In the genomic region with DNA sequence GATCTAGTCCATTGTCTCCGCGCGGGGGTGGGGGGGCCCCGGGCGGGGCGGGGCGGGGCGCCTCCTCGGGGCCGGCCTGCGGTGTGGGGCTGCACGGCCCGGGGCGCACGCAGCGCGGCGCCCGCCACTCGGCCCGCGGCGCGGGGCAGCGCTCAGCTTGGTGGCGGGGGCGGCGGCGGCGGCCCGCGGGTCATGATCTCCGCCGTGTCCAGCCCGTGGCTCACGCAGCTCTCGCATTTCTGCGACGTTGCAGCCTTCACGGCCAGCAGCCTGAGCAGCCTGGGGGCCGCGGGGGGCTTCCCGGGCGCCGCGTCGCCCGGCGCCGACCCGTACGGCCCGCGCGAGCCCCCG, we compare ENCODE assay signal across 8 cellular contexts. TPM values are rescaled to one million over a fixed set of nuclear protein-coding genes. Genes with fewer than 3 reads are reported as not detected.
DNase-seq lines count a peak whose midpoint lies in the region; ATAC-seq and TF ChIP-seq lines count a peak whose summit lies in the region.
"Had no signal": no experiment of that assay in that cellular context is flagged by ENCODE, and none has a peak within 500 bp of the region (broad histone marks: within the 10 kb centered on the region; RNA-seq: fewer than 3 reads in every experiment).

A gene (plus strand): TSS at position 127 of the 351 bp plus-strand sequence. CDS start 66 bp downstream, at position 193.

- TF ChIP-seq CTCF in Calu3 (IDR thresholded peaks at IDR 0.05; ENCODE audit: unreplicated experiment) (no peak), NB4 (IDR thresholded peaks at IDR 0.05; ENCODE audit: low read depth, low read length) (no peak), endodermal cell (conservative IDR thresholded peaks at IDR 0.05) (no peak), gastrocnemius medialis (IDR thresholded peaks at IDR 0.05 in 4 of 5, conservative IDR thresholded peaks at IDR 0.05 in 1 of 5) (no peak)

- no peak within 1 kb of the TSS for H3K9ac ChIP-seq in endodermal cell (ENCODE audit: extremely low read depth, low read length, poor library complexity, severe bottlenecking)

- H3K4me1 Mint-ChIP-seq in Calu3 (ENCODE audit: low read depth, unreplicated experiment) (peaks cover 13% of the 10 kb centered on the region), endodermal cell (peaks cover 16% of the 10 kb centered on the region)

- peaks cover 96% of the 10 kb centered on the region for H3K27me3 Mint-ChIP-seq in Calu3 (ENCODE audit: unreplicated experiment)
- peaks cover 89% of the 10 kb centered on the region for H3K27me3 Mint-ChIP-seq in endodermal cell (ENCODE audit: insufficient read depth)

- peaks cover 4% of the 10 kb centered on the region for H3K36me3 Mint-ChIP-seq in Calu3 (ENCODE audit: insufficient read depth, unreplicated experiment)
- no peaks in the 10 kb centered on the region for H3K36me3 Mint-ChIP-seq in endodermal cell (ENCODE audit: low read depth)

- TF ChIP-seq POLR2A in NB4 (IDR thresholded peaks at IDR 0.05; ENCODE audit: extremely low read depth, insufficient read length) (peak; percentile 18), gastrocnemius medialis (IDR thresholded peaks at IDR 0.05) (peak; percentile 72 to 78)

- ATAC-seq in gastrocnemius medialis = peak; percentile 19 to 50
- no peak for ATAC-seq in HG03280 (IDR thresholded peaks at IDR 0.05; ENCODE audit: unreplicated experiment)
- ATAC-seq: activated CD4-positive, CD25-positive, alpha-beta regulatory T cell treated with anti-CD3 and anti-CD28 coated beads, Interleukin-2, amount 50 U/mL, for 24 hours had no signal

- 0% methylated on average over 10 to 53 of the region's 56 CpGs for WGBS in endodermal cell (ENCODE audit: insufficient coverage in 1 of 2, insufficient read length in 1 of 2), 2 experiments

- intact Hi-C loops in Calu3 (cut with micrococcal nuclease; ENCODE audit: unreplicated experiment) (no loop called here), gastrocnemius medialis (cut with DNase I; ENCODE audit: low total_unique reads) (no loop called here)

- H3K4me3 ChIP-seq in NB4 (ENCODE audit: low read depth, low read length) = peak within 1 kb of the TSS; percentile 76
- H3K4me3 ChIP-seq in endodermal cell (ENCODE audit: low read length) = no peak within 1 kb of the TSS
- H3K4me3 ChIP-seq in gastrocnemius medialis = peak within 1 kb of the TSS; percentile 51 to 54 (median 53)

- DNase-seq in Calu3 (no peak), NB4 (ENCODE audit: low read depth) (peak; percentile 38), endodermal cell (no peak), gastrocnemius medialis (no peak), NCI-H226 (no peak), NCI-H1436 treated with DMSO at 0.1 percent for 48 hours (lab: John Stamatoyannopoulos, UW) (no peak)

- no peak within 1 kb of the TSS for H3K27ac ChIP-seq in endodermal cell (ENCODE audit: low read depth, low read length)
- peak within 1 kb of the TSS; percentile 79 to 81 (median 80) for H3K27ac ChIP-seq in gastrocnemius medialis

- H3K9me3 ChIP-seq in endodermal cell (ENCODE audit: control insufficient read depth, low read length) (no peaks in the 10 kb centered on the region), gastrocnemius medialis (no peaks in the 10 kb centered on the region)

- BruUV-seq in Calu3 (replicated peaks; lab: Mats Ljungman, UMichigan) = no TSS peak

- H3K27ac Mint-ChIP-seq in Calu3 (ENCODE audit: unreplicated experiment) (no peak within 1 kb of the TSS), endodermal cell (no peak within 1 kb of the TSS)

- H3K9me3 Mint-ChIP-seq in Calu3 (ENCODE audit: low read depth, unreplicated experiment) (no peaks in the 10 kb centered on the region), endodermal cell (no peaks in the 10 kb centered on the region)

- CTCF ChIA-PET in Calu3 (lab: Charles Lee) = no interaction called here

- H3K27me3 ChIP-seq in endodermal cell (ENCODE audit: control insufficient read depth, insufficient read depth, low read length, poor library complexity, severe bottlenecking) (peaks cover 95% of the 10 kb centered on the region), gastrocnemius medialis (peaks cover 20 to 44% (median 21%) of the 10 kb centered on the region in 3 donors)

- in situ Hi-C loops in gastrocnemius medialis (cut with MboI; ENCODE audit: low sequenced_read_pairs in 4 of 4) = no loop called here

- H3K4me3 Mint-ChIP-seq in Calu3 (ENCODE audit: low read depth, unreplicated experiment) (peak within 1 kb of the TSS; percentile 30), endodermal cell (peak within 1 kb of the TSS; percentile 51)

- no peaks in the 10 kb centered on the region for H3K36me3 ChIP-seq in endodermal cell (ENCODE audit: control insufficient read depth, insufficient read depth, low read length)
- no peaks in the 10 kb centered on the region for H3K36me3 ChIP-seq in gastrocnemius medialis

- no peaks in the 10 kb centered on the region for H3K4me1 ChIP-seq in endodermal cell (ENCODE audit: control insufficient read depth, insufficient read depth, low read length)
- peaks cover 3 to 4% of the 10 kb centered on the region in 2 donors for H3K4me1 ChIP-seq in gastrocnemius medialis

RNA-seq across cellular contexts. Expression of the gene that starts here (rescaled TPM):
- total RNA-seq in Calu3 (2022) (not detected in 2 replicates), endodermal cell (1 to 10 TPM in 1 of 2 donors, not detected in 1; 1.3 TPM), gastrocnemius medialis (10 to 100 TPM; 27.9 to 38.9 (median 36.3) TPM)
- 0.75 TPM for polyA plus RNA-seq in endodermal cell (2013, experiment 1 of 2)
- polyA plus RNA-seq in endodermal cell (2013, experiment 2 of 2) = 1.2 TPM

Comparison
In these comparisons a context has a peak if more than half of its experiments do, and no peak if none do; other contexts are left out.
1. RNA of the gene that starts here (total RNA-seq): 27.9 to 38.9 TPM in gastrocnemius medialis; 1.3 TPM in endodermal cell and not detected in Calu3; every median in the first group is over 10 times any median in the second.